Comparison of ENCODE assay signal across 32 cellular contexts in the genomic region with DNA sequence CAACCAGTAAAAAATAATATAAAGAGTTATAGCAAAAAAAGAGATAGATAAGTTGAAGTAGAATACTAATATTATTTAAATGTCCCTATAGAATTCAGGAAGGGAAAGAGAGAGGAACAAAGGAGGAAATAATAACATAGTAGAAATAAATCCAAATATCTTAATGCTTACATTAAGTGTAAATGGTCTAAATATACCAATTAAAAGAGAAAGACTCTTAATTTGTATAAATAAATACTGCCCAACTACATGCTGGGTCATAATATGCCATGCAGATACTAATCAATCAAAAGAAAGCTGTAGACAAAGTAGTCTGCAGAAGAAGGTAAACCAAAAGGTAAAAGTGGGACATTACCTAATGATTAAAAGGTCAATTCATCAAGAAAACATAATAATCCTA. TPM values are rescaled to one million over a fixed set of nuclear protein-coding genes. Genes with fewer than 3 reads are reported as not detected.
"Had no signal": no experiment of that assay in that cellular context is flagged by ENCODE, and none has a peak within 500 bp of the region (broad histone marks: within the 10 kb centered on the region; RNA-seq: fewer than 3 reads in every experiment).

No MANE protein-coding gene starts in this region.

- H3K27ac ChIP-seq: adrenal gland, ascending aorta, body of pancreas, brain microvascular endothelial cell, breast epithelium, cardiac muscle cell had no signal

- FAIRE-seq: astrocyte, bronchial epithelial cell had no signal

- H3K9me3 ChIP-seq: adrenal gland, body of pancreas had no signal

- H3K36me3 ChIP-seq: adrenal gland, ascending aorta, brain microvascular endothelial cell, breast epithelium, cardiac muscle cell had no signal

- H3K27me3 ChIP-seq: adrenal gland, ascending aorta, body of pancreas, brain microvascular endothelial cell, breast epithelium, cardiac muscle cell had no signal

- DNase-seq: activated effector memory CD4-positive, alpha-beta T cell treated with anti-CD3 and anti-CD28 coated beads, Interleukin-2, amount 50 U/mL, for 16 hours; activated effector memory CD4-positive, alpha-beta T cell treated with Interleukin-2 at 50 U/mL for 16 hours; activated gamma-delta T cell; activated gamma-delta T cell treated with Interleukin-2 at 50 U/mL for 16 hours; activated naive CD4-positive, alpha-beta T cell; activated naive CD4-positive, alpha-beta T cell treated with anti-CD3 and anti-CD28 coated beads for 36 hours; activated naive CD4-positive, alpha-beta T cell treated with anti-CD3 and anti-CD28 coated beads, Interleukin-2, amount 10 ng/mL, durations not matched to agents 7 days and 5 days; activated naive CD4-positive, alpha-beta T cell treated with anti-CD3 and anti-CD28 coated beads, Interleukin-2, amount 50 U/mL, for 16 hours; activated naive CD4-positive, alpha-beta T cell treated with Interleukin-2 at 50 U/mL for 16 hours; activated naive CD8-positive, alpha-beta T cell treated with anti-CD3 and anti-CD28 coated beads for 36 hours; activated naive CD8-positive, alpha-beta T cell treated with anti-CD3 and anti-CD28 coated beads, Interleukin-2, amount 10 ng/mL, durations not matched to agents 7 days and 5 days; activated naive CD8-positive, alpha-beta T cell treated with anti-CD3 and anti-CD28 coated beads, Interleukin-2, amount 50 U/mL, for 24 hours; activated T-cell treated with anti-CD3 and anti-CD28 coated beads, Interleukin-2, amount 50 U/mL, for 4 hours; activated T-cell treated with anti-CD3 and anti-CD28 coated beads, Interleukin-2, amount 50 U/mL, for 48 hours; activated T-cell treated with anti-CD3 and anti-CD28 coated beads, Interleukin-2, amount 50 U/mL, for 72 hours; adrenal gland; amniotic stem cell; amygdala; anterior cingulate cortex; aorta; body of pancreas; brain microvascular endothelial cell; caudate nucleus; central memory CD4-positive, alpha-beta T cell; cerebellar nuclear complex had no signal

- H3K4me1 ChIP-seq: adrenal gland, ascending aorta, body of pancreas, breast epithelium had no signal

- ATAC-seq: activated naive CD4-positive, alpha-beta T cell treated with anti-CD3 and anti-CD28 coated beads, Interleukin-2, amount 50 U/mL, for 72 hours; activated naive CD8-positive, alpha-beta T cell treated with anti-CD3 and anti-CD28 coated beads, Interleukin-2, amount 50 U/mL, for 24 hours; activated T-cell treated with anti-CD3 and anti-CD28 coated beads, Interleukin-2, amount 50 U/mL, for 4 hours; activated T-cell treated with anti-CD3 and anti-CD28 coated beads, Interleukin-2, amount 50 U/mL, for 72 hours; activated T-helper 17 cell treated with anti-CD3 and anti-CD28 coated beads, Interleukin-2, amount 50 U/mL, for 72 hours; body of pancreas had no signal

- H3K4me3 ChIP-seq: adrenal gland, ascending aorta, body of pancreas, breast epithelium, cardiac muscle cell had no signal

RNA-seq across cellular contexts. Expression of gene VIPR2, which starts 43.3 kb away (rescaled TPM):
- total RNA-seq: activated naive CD8-positive, alpha-beta T cell treated with anti-CD3 and anti-CD28 coated beads for 36 hours; bronchial epithelial cell had no signal
